In the genomic region with DNA sequence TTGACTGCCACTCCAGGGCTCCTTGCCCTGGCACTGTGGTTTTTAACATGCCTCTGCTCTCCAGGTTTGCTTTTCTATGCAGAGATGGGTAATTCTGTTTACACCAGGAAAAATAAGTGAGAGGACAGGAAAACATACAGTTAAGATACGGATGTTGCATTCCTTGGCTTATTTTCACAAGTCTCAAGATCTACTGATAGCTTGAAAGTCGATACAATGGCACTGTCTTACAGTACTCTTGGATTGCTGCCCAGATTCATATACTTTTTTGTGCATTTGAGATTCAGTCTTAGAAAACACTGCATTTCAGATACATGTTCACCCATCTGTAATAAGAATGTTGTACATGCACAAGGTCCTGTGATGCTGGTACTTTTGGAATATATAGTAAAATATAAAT, we compare ENCODE assay signal across 18 cellular contexts.
DNase-seq lines count a peak whose midpoint lies in the region; ATAC-seq, FAIRE-seq and TF ChIP-seq lines count a peak whose summit lies in the region.
"Had no signal": no experiment of that assay in that cellular context is flagged by ENCODE, and none has a peak within 500 bp of the region (broad histone marks: within the 10 kb centered on the region; RNA-seq: fewer than 3 reads in every experiment).

No MANE protein-coding gene starts in this region.

- no peaks in the 10 kb centered on the region for H3K9me1 ChIP-seq in keratinocyte (ENCODE audit: control insufficient read depth, extremely low read depth, insufficient read depth, low read length)

- H3K4me2 ChIP-seq in keratinocyte (ENCODE audit: control insufficient read depth, extremely low read depth, insufficient read depth, low read depth, low read length): no peak overlapping the region

- H3K27me3 ChIP-seq in keratinocyte (ENCODE audit: control insufficient read depth, extremely low read depth, insufficient read depth, low read length) (no peaks in the 10 kb centered on the region), small intestine (ENCODE audit: control insufficient read depth in 2 of 2, insufficient read depth in 2 of 2, low read length in 2 of 2) (no peaks in the 10 kb centered on the region)
- no peaks in the 10 kb centered on the region for H3K27me3 ChIP-seq in effector memory CD4-positive, alpha-beta T cell (replicated peaks; ENCODE audit: control insufficient read depth, insufficient read depth, low read length, poor library complexity, severe bottlenecking)
- H3K27me3 ChIP-seq: SJCRH30 had no signal

- H3K36me3 ChIP-seq in keratinocyte (ENCODE audit: control insufficient read depth in 2 of 2, extremely low read depth in 1 of 2, insufficient read depth in 2 of 2, low read length in 2 of 2) (no peaks in the 10 kb centered on the region), small intestine (ENCODE audit: control insufficient read depth in 2 of 2, insufficient read depth in 2 of 2, low read length in 2 of 2) (no peaks in the 10 kb centered on the region)
- H3K36me3 ChIP-seq in effector memory CD4-positive, alpha-beta T cell (ENCODE audit: control insufficient read depth, insufficient read depth, low read length): no peaks in the 10 kb centered on the region
- H3K36me3 ChIP-seq: SJCRH30 had no signal

- no peaks in the 10 kb centered on the region for H3K79me2 ChIP-seq in keratinocyte (ENCODE audit: control insufficient read depth, insufficient read depth, low read length)

- dilution Hi-C loops in keratinocyte (cut with MboI; ENCODE audit: extremely low pct_ligation_motif_present, low sequenced_read_pairs): no loop called here

- H3K27me3 Mint-ChIP-seq in stimulated activated naive CD8-positive, alpha-beta T cell treated with anti-CD3 and anti-CD28 coated beads, Interleukin-15, amount 100 ng/mL, for 72 hours: no peaks in the 10 kb centered on the region

- peak; percentile 10 for DNase-seq in NCI-H2171 (lab: John Stamatoyannopoulos, UW)
- no peak for DNase-seq in keratinocyte (ENCODE audit: low read depth, low spot score)
- no peak for DNase-seq in effector memory CD4-positive, alpha-beta T cell
- no peak for DNase-seq in small intestine
- no peak for DNase-seq in stimulated activated naive CD8-positive, alpha-beta T cell treated with anti-CD3 and anti-CD28 coated beads, Interleukin-15, amount 100 ng/mL, for 72 hours
- DNase-seq: H7, Karpas-422, NCI-H1694 treated with DMSO at 0.1 percent for 48 hours, NCI-H2081 treated with DMSO at 0.1 percent for 48 hours, NCI-H226, NCI-H82, SJCRH30 had no signal

- ATAC-seq in stimulated activated naive CD8-positive, alpha-beta T cell treated with anti-CD3 and anti-CD28 coated beads, Interleukin-15, amount 100 ng/mL, for 72 hours: no peak

- H3K4me3 ChIP-seq in keratinocyte (ENCODE audit: control insufficient read depth in 2 of 3, extremely low read depth in 1 of 3, insufficient read depth in 2 of 3, low read depth in 1 of 3, low read length in 3 of 3): no peak overlapping the region
- no peak overlapping the region for H3K4me3 ChIP-seq in effector memory CD4-positive, alpha-beta T cell (ENCODE audit: insufficient read depth, low read depth, low read length, poor library complexity, severe bottlenecking)
- H3K4me3 ChIP-seq in small intestine (ENCODE audit: low read depth in 1 of 2, low read length in 2 of 2): no peak overlapping the region
- H3K4me3 ChIP-seq: SJCRH30 had no signal

- H3K27ac ChIP-seq in 22Rv1 (peak overlapping the region; percentile 57), VCaP (peak overlapping the region; percentile 64), keratinocyte (ENCODE audit: control insufficient read depth, insufficient read depth, low read length) (no peak overlapping the region), small intestine (ENCODE audit: low read depth in 1 of 2, low read length in 1 of 2) (no peak overlapping the region)
- no peak overlapping the region for H3K27ac ChIP-seq in effector memory CD4-positive, alpha-beta T cell (ENCODE audit: insufficient read depth, low read length, poor library complexity, severe bottlenecking)
- H3K27ac ChIP-seq: SJCRH30 had no signal

- 25 to 42% (median 34%) methylated on average over 2 of the region's 2 CpGs for WGBS in small intestine, 3 donors

- H3K27ac Mint-ChIP-seq in stimulated activated naive CD8-positive, alpha-beta T cell treated with anti-CD3 and anti-CD28 coated beads, Interleukin-15, amount 100 ng/mL, for 72 hours: no peak overlapping the region
- H3K27ac Mint-ChIP-seq: B cell, CD14-positive monocyte had no signal

- H3K4me1 Mint-ChIP-seq in stimulated activated naive CD8-positive, alpha-beta T cell treated with anti-CD3 and anti-CD28 coated beads, Interleukin-15, amount 100 ng/mL, for 72 hours: no peaks in the 10 kb centered on the region
- H3K4me1 Mint-ChIP-seq: B cell, CD14-positive monocyte had no signal

- FAIRE-seq in keratinocyte (lab: Jason Lieb, UNC) (peak; percentile 80), small intestine (lab: Jason Lieb, UNC) (no peak)
- FAIRE-seq: A204.1, RCC 7860 had no signal

- no peak for TF ChIP-seq CTCF in 22Rv1 (IDR thresholded peaks at IDR 0.05)
- TF ChIP-seq CTCF in VCaP (conservative IDR thresholded peaks at IDR 0.05): no peak
- TF ChIP-seq CTCF in keratinocyte (optimal IDR thresholded peaks at IDR 0.05 in 1 of 3, IDR thresholded peaks at IDR 0.05 in 1 of 3, conservative IDR thresholded peaks at IDR 0.05 in 1 of 3; ENCODE audit: extremely low read depth in 1 of 3, insufficient read depth in 2 of 3, low read length in 3 of 3): no peak

- H3K9ac ChIP-seq in keratinocyte (ENCODE audit: control insufficient read depth, extremely low read depth, insufficient read depth, low read length): no peak overlapping the region

- no peak overlapping the region for H3K4me3 Mint-ChIP-seq in stimulated activated naive CD8-positive, alpha-beta T cell treated with anti-CD3 and anti-CD28 coated beads, Interleukin-15, amount 100 ng/mL, for 72 hours
- H3K4me3 Mint-ChIP-seq: B cell, CD14-positive monocyte had no signal

- H3K4me1 ChIP-seq in keratinocyte (ENCODE audit: control insufficient read depth, extremely low read depth, insufficient read depth, low read length) (no peaks in the 10 kb centered on the region), small intestine (ENCODE audit: control insufficient read depth in 2 of 2, insufficient read depth in 1 of 2, low read depth in 1 of 2, low read length in 1 of 2) (no peaks in the 10 kb centered on the region)
- no peaks in the 10 kb centered on the region for H3K4me1 ChIP-seq in effector memory CD4-positive, alpha-beta T cell (ENCODE audit: control insufficient read depth, insufficient read depth, low read length, poor library complexity, severe bottlenecking)

- H2AFZ ChIP-seq in keratinocyte (ENCODE audit: control insufficient read depth, low read length): peak overlapping the region; percentile 31

- H3K9me3 ChIP-seq in keratinocyte (ENCODE audit: control insufficient read depth, low read depth, low read length) (no peaks in the 10 kb centered on the region), small intestine (ENCODE audit: control insufficient read depth, low read depth) (no peaks in the 10 kb centered on the region)
- H3K9me3 ChIP-seq in effector memory CD4-positive, alpha-beta T cell (ENCODE audit: control insufficient read depth, low read length): no peaks in the 10 kb centered on the region
- H3K9me3 ChIP-seq: SJCRH30 had no signal

- H4K20me1 ChIP-seq in keratinocyte (ENCODE audit: control insufficient read depth, extremely low read depth, insufficient read depth, low read length): no peaks in the 10 kb centered on the region

- H3K9me3 Mint-ChIP-seq in stimulated activated naive CD8-positive, alpha-beta T cell treated with anti-CD3 and anti-CD28 coated beads, Interleukin-15, amount 100 ng/mL, for 72 hours: peaks cover 7 to 9% of the 10 kb centered on the region in 2 donors

Comparison
In these comparisons a context has a peak if more than half of its experiments do, and no peak if none do; other contexts are left out.
1. H3K27ac ChIP-seq: peak in 22Rv1 (single experiment) and VCaP (single experiment); none in keratinocyte (single experiment), effector memory CD4-positive, alpha-beta T cell (single experiment) and small intestine (0 of 2).